Comparison of ENCODE assay signal across 8 cellular contexts in genomic region chr1:74197657-74198552, GRCh38. TPM values are rescaled to one million over a fixed set of nuclear protein-coding genes. Genes with fewer than 3 reads are reported as not detected.
A peak's percentile ranks its signal among the peaks of the same experiment; 100 is the strongest.
DNase-seq lines count a peak whose midpoint lies in the region; ATAC-seq lines count a peak whose summit lies in the region.

FPGT (plus strand) TSS chr1:74198242; CDS start chr1:74198279, 37 bp downstream.
LRRIQ3 (minus strand) TSS chr1:74198176; CDS start chr1:74183684, 14,492 bp downstream.

- H3K27ac ChIP-seq in epithelial cell of prostate, result peak within 1 kb of the TSS; percentile 66

- peaks cover 17% of the 10 kb centered on the region for H3K4me1 ChIP-seq in mononuclear cell (ENCODE audit: insufficient read depth, low read length)

- H3K9me3 Mint-ChIP-seq in IgD-negative memory B cell, result no peaks in the 10 kb centered on the region

- ATAC-seq in GM21576 (IDR thresholded peaks at IDR 0.05; ENCODE audit: unreplicated experiment), result peak; percentile 94

- DNase-seq in DMS153 (lab: John Stamatoyannopoulos, UW), result peak; percentile 91
- DNase-seq in OCI-M1 (lab: John Stamatoyannopoulos, UW), result peak; percentile 97
- DNase-seq in activated T-cell treated with anti-CD3 and anti-CD28 coated beads for 48 hours (ENCODE audit: low read depth), result peak; percentile 92
- DNase-seq in epithelial cell of prostate (ENCODE audit: low read depth, low spot score), result peak; percentile 26
- peak; percentile 92 to 95 for DNase-seq in stimulated activated CD8-positive, alpha-beta memory T cell treated with anti-CD3 and anti-CD28 coated beads, Interleukin-2, amount 100 ng/mL, for 48 hours (ENCODE audit: low read depth in 2 of 2)

- no peaks in the 10 kb centered on the region for H3K27me3 Mint-ChIP-seq in IgD-negative memory B cell

- peak within 1 kb of the TSS; percentile 89 to 97 (median 92) for H3K27ac Mint-ChIP-seq in IgD-negative memory B cell

- H3K4me1 Mint-ChIP-seq in IgD-negative memory B cell, result peaks cover 11 to 31% (median 17%) of the 10 kb centered on the region in 3 donors

- H3K4me3 ChIP-seq in mononuclear cell (ENCODE audit: low read length), result peak within 1 kb of the TSS; percentile 55

- no peaks in the 10 kb centered on the region for H3K27me3 ChIP-seq in mononuclear cell (ENCODE audit: insufficient read depth, low read length)

- peak within 1 kb of the TSS; percentile 94 to 97 (median 95) for H3K4me3 Mint-ChIP-seq in IgD-negative memory B cell

- H3K36me3 Mint-ChIP-seq in IgD-negative memory B cell, result peaks cover 3% of the 10 kb centered on the region

- no peaks in the 10 kb centered on the region for H3K9me3 ChIP-seq in mononuclear cell (ENCODE audit: low read depth, low read length)

RNA-seq across cellular contexts. Expression of gene FPGT, which starts in this region (rescaled TPM):
- 3.9 TPM for polyA plus RNA-seq in IgD-negative memory B cell
- total RNA-seq in mononuclear cell, result 5.6 TPM

RNA-seq across cellular contexts. Expression of gene LRRIQ3, which starts in this region (rescaled TPM):
- 3.9 TPM for polyA plus RNA-seq in IgD-negative memory B cell
- total RNA-seq in mononuclear cell, result 0.21 TPM

Comparison
In these comparisons a context has a peak if more than half of its experiments do, and no peak if none do; other contexts are left out.
1. Peak in every context shown above with its lines: DNase-seq, ATAC-seq, H3K4me3 ChIP-seq and H3K27ac ChIP-seq.
2. DNase-seq: peak in every context shown above with its lines; median percentile 97 in OCI-M1; 94 in stimulated activated CD8-positive, alpha-beta memory T cell treated with anti-CD3 and anti-CD28 coated beads, Interleukin-2, amount 100 ng/mL, for 48 hours; 92 in activated T-cell treated with anti-CD3 and anti-CD28 coated beads for 48 hours; 91 in DMS153; 26 in epithelial cell of prostate.